In the genomic region with DNA sequence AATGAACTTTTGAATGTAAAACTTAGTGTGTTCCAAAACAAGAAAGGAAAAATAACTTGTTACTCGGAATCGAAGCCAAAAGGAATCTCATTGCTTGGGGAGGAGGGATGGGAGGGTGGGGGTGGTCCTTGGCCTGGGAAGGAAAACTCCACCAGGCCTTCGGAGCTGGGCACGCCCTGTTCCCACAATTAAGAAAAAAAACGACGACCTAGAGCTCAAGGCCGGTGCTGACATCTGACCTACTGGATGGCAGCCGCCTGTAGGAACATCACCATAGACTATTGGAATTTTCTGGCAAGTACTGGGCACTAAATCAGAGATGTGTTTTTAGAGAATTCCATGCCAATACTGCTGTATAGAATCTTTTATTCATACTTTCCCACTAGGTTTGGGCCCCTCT, we compare ENCODE assay signal across 8 cellular contexts. TPM values are rescaled to one million over a fixed set of nuclear protein-coding genes. Genes with fewer than 3 reads are reported as not detected.
A peak's percentile ranks its signal among the peaks of the same experiment; 100 is the strongest.
DNase-seq lines count a peak whose midpoint lies in the region; ATAC-seq lines count a peak whose summit lies in the region.

No MANE protein-coding gene starts in this region.

- no peaks in the 10 kb centered on the region for H3K9me3 Mint-ChIP-seq in naive thymus-derived CD4-positive, alpha-beta T cell

- CTCF ChIA-PET in naive thymus-derived CD4-positive, alpha-beta T cell (lab: Charles Lee): interaction anchor here (0.7 kb wide), 1 partner anchor 131 kb away, joined by 3 read pairs; no protein-coding TSS in a partner anchor

- no peaks in the 10 kb centered on the region for H3K4me1 ChIP-seq in endocrine pancreas (ENCODE audit: control insufficient read depth, insufficient read depth, low read length)
- H3K4me1 ChIP-seq in naive thymus-derived CD4-positive, alpha-beta T cell (ENCODE audit: control insufficient read depth in 2 of 2, insufficient read depth in 2 of 2, low read length in 2 of 2): peaks cover 41 to 55% of the 10 kb centered on the region in 2 donors

- intact Hi-C loops in naive thymus-derived CD4-positive, alpha-beta T cell (cut with micrococcal nuclease): loop anchor here in 1 of 2 donors (5.0 kb wide), 1 partner anchor 750 kb away; a partner anchor contains a TSS

- no peak for ATAC-seq in naive thymus-derived CD4-positive, alpha-beta T cell
- ATAC-seq in HG02852 (IDR thresholded peaks at IDR 0.05; ENCODE audit: unreplicated experiment): no peak

- no peaks in the 10 kb centered on the region for H3K9me3 ChIP-seq in endocrine pancreas (ENCODE audit: control insufficient read depth, low read length)
- H3K9me3 ChIP-seq in naive thymus-derived CD4-positive, alpha-beta T cell (ENCODE audit: control insufficient read depth in 2 of 3, low read length in 3 of 3): no peaks in the 10 kb centered on the region

- H3K4me3 ChIP-seq in endocrine pancreas (ENCODE audit: control insufficient read depth, insufficient read depth, low read length): peak overlapping the region; percentile 40
- peak overlapping the region; percentile 63 for H3K4me3 ChIP-seq in naive thymus-derived CD4-positive, alpha-beta T cell (ENCODE audit: low read length)

- no peaks in the 10 kb centered on the region for H3K36me3 ChIP-seq in endocrine pancreas (ENCODE audit: control insufficient read depth, insufficient read depth, low read length)
- H3K36me3 ChIP-seq in naive thymus-derived CD4-positive, alpha-beta T cell (ENCODE audit: control insufficient read depth in 2 of 3, insufficient read depth in 3 of 3, low read length in 3 of 3): peaks cover 0 to 2% (median 0%) of the 10 kb centered on the region in 3 experiments

- H3K27ac Mint-ChIP-seq in naive thymus-derived CD4-positive, alpha-beta T cell: peak overlapping the region; percentile 75 to 95 (median 85)

- peak overlapping the region; percentile 75 to 95 (median 88) for H3K4me3 Mint-ChIP-seq in naive thymus-derived CD4-positive, alpha-beta T cell

- H3K4me1 Mint-ChIP-seq in naive thymus-derived CD4-positive, alpha-beta T cell: peaks cover 46 to 59% (median 54%) of the 10 kb centered on the region in 7 donors

- POLR2A ChIA-PET in naive thymus-derived CD4-positive, alpha-beta T cell (lab: Charles Lee): no interaction called here

- no peaks in the 10 kb centered on the region for H3K27me3 ChIP-seq in endocrine pancreas (ENCODE audit: control insufficient read depth, insufficient read depth, low read length)
- H3K27me3 ChIP-seq in naive thymus-derived CD4-positive, alpha-beta T cell (ENCODE audit: control insufficient read depth in 2 of 2, insufficient read depth in 2 of 2, low read length in 2 of 2): no peaks in the 10 kb centered on the region

- peak; percentile 55 for DNase-seq in GM03348 (ENCODE audit: low spot score)
- peak; percentile 48 for DNase-seq in OCI-M1 (lab: John Stamatoyannopoulos, UW)
- DNase-seq in naive thymus-derived CD4-positive, alpha-beta T cell: no peak
- DNase-seq in DMS79 (lab: John Stamatoyannopoulos, UW): no peak
- no peak for DNase-seq in DMS153 treated with DMSO at 0.1 percent for 48 hours (lab: John Stamatoyannopoulos, UW; ENCODE audit: unreplicated experiment)
- DNase-seq in NCI-H524 treated with DMSO at 0.1 percent for 48 hours (lab: John Stamatoyannopoulos, UW): no peak

- H3K9ac ChIP-seq in endocrine pancreas (ENCODE audit: control insufficient read depth, insufficient read depth, low read length): peak overlapping the region; percentile 84

- H3K27me3 Mint-ChIP-seq in naive thymus-derived CD4-positive, alpha-beta T cell: no peaks in the 10 kb centered on the region

- H3K27ac ChIP-seq in naive thymus-derived CD4-positive, alpha-beta T cell (ENCODE audit: low read depth, low read length): peak overlapping the region; percentile 81

- H3K36me3 Mint-ChIP-seq in naive thymus-derived CD4-positive, alpha-beta T cell: peaks cover 0 to 10% (median 2%) of the 10 kb centered on the region in 5 donors

RNA-seq across cellular contexts. Expression of a gene that starts 0.8 kb away (rescaled TPM):
- total RNA-seq in naive thymus-derived CD4-positive, alpha-beta T cell: 100 to 1,000 TPM in 1 of 5 experiments, 10 to 100 TPM in 4; 45.2 to 115 (median 50.3) TPM
- 10 to 100 TPM; 14.7 to 24.0 TPM for polyA plus RNA-seq in naive thymus-derived CD4-positive, alpha-beta T cell

RNA-seq across cellular contexts. Expression of a gene that starts 53.4 kb away (rescaled TPM):
- 100 to 1,000 TPM in 4 of 5 experiments, 10 to 100 TPM in 1; 91.5 to 218 (median 157) TPM for total RNA-seq in naive thymus-derived CD4-positive, alpha-beta T cell
- 10 to 100 TPM in 1 of 2 donors, 1 to 10 TPM in 1; 9.8 to 17.2 TPM for polyA plus RNA-seq in naive thymus-derived CD4-positive, alpha-beta T cell

Comparison
In these comparisons a context has a peak if more than half of its experiments do, and no peak if none do; other contexts are left out.
1. DNase-seq: peak in GM03348 (single experiment) and OCI-M1 (single experiment); none in naive thymus-derived CD4-positive, alpha-beta T cell (0 of 9), DMS79 (single experiment), DMS153 treated with DMSO at 0.1 percent for 48 hours (single experiment) and NCI-H524 treated with DMSO at 0.1 percent for 48 hours (single experiment).